In genomic region chr16:69204106-69204655, GRCh38 we compare ENCODE assay signal across 12 cellular contexts. TPM values are rescaled to one million over a fixed set of nuclear protein-coding genes. Genes with fewer than 3 reads are reported as not detected.
DNase-seq lines count a peak whose midpoint lies in the region; ATAC-seq and TF ChIP-seq lines count a peak whose summit lies in the region.
"Had no signal": no experiment of that assay in that cellular context is flagged by ENCODE, and none has a peak within 500 bp of the region (broad histone marks: within the 10 kb centered on the region; RNA-seq: fewer than 3 reads in every experiment).

No MANE protein-coding gene starts in this region.

- H3K4me1 ChIP-seq in IMR-90 (ENCODE audit: control insufficient read depth, insufficient read depth, low read length) (peaks cover 22% of the 10 kb centered on the region), body of pancreas (peaks cover 4% of the 10 kb centered on the region), PC-3 (ENCODE audit: insufficient read depth, low read length) (peaks cover 19% of the 10 kb centered on the region)

- 0 out of 2 replicates have a peak overlapping the region, but pooled peaks have one; percentile 14 for H3K14ac ChIP-seq in IMR-90 (replicated peaks; ENCODE audit: low read depth, low read length)

- no peaks in the 10 kb centered on the region for H3K9me2 ChIP-seq in PC-3 (replicated peaks; ENCODE audit: low read length)

- H4K5ac ChIP-seq in IMR-90 (ENCODE audit: low read depth, low read length) = peak overlapping the region; percentile 35; the same call in 1 of the 2 replicates

- H3K23ac ChIP-seq in IMR-90 (ENCODE audit: low read depth, low read length) = no peak overlapping the region

- in situ Hi-C loops in IMR-90 (cut with MboI; ENCODE audit: low sequenced_read_pairs) = no loop called here

- H4K91ac ChIP-seq in IMR-90 (ENCODE audit: insufficient read depth, low read depth, low read length) = no peak overlapping the region

- no peak overlapping the region for H3K4ac ChIP-seq in IMR-90 (ENCODE audit: low read depth, low read length)

- H2BK5ac ChIP-seq in IMR-90 (ENCODE audit: low read depth, low read length, poor library complexity, severe bottlenecking) = peak overlapping the region; percentile 73

- 100% methylated on average over 1 of the region's 3 CpGs; no CpG with 5 or more reads in 1 of the 2 experiments for WGBS in IMR-90 (ENCODE audit: extremely low coverage in 2 of 2, insufficient read length in 1 of 2), 2 experiments
- 88 to 90% methylated on average over 3 of the region's 3 CpGs for WGBS in body of pancreas, 2 donors

- no peak overlapping the region for H2AK5ac ChIP-seq in IMR-90 (ENCODE audit: low read depth, low read length)

- peak overlapping the region; percentile 60; the same call in 1 of the 2 replicates for H3K18ac ChIP-seq in IMR-90 (ENCODE audit: low read depth, low read length)

- BruUV-seq in IMR-90 (replicated peaks; lab: Mats Ljungman, UMichigan) (no TSS peak), PC-3 (replicated peaks; lab: Mats Ljungman, UMichigan) (no TSS peak)

- no peaks in the 10 kb centered on the region for H3K36me3 Mint-ChIP-seq in activated T-helper 17 cell treated with anti-CD3 and anti-CD28 coated beads, Interleukin-2, amount 50 U/mL, for 72 hours (ENCODE audit: low read depth)
- H3K36me3 Mint-ChIP-seq in memory B cell = no peaks in the 10 kb centered on the region

- H2BK120ac ChIP-seq in IMR-90 (ENCODE audit: low read depth, low read length) = no peak overlapping the region

- H3K4me3 ChIP-seq in IMR-90 (ENCODE audit: insufficient read depth, low read depth, low read length) (no peak overlapping the region), body of pancreas (no peak overlapping the region), PC-3 (ENCODE audit: low read length) (no peak overlapping the region), coronary artery (no peak overlapping the region)

- no peak for TF ChIP-seq POLR2A in IMR-90 (IDR thresholded peaks at IDR 0.05; ENCODE audit: low read depth, low read length)
- no peak for TF ChIP-seq POLR2A in body of pancreas (IDR thresholded peaks at IDR 0.05)

- TF ChIP-seq RAD21 in IMR-90 (IDR thresholded peaks at IDR 0.05; ENCODE audit: low read length) = no peak

- peaks cover 10 to 77% of the 10 kb centered on the region in 2 experiments for H3K79me1 ChIP-seq in IMR-90 (ENCODE audit: low read depth in 1 of 2, low read length in 2 of 2)

- H4K20me1 ChIP-seq in IMR-90 (ENCODE audit: insufficient read depth, low read length) (peaks cover 40% of the 10 kb centered on the region; the same call in 1 of the 2 replicates), PC-3 (ENCODE audit: low read length) (peaks cover 1% of the 10 kb centered on the region; the same call in 1 of the 2 replicates)

- H3K4me1 Mint-ChIP-seq in activated T-helper 17 cell treated with anti-CD3 and anti-CD28 coated beads, Interleukin-2, amount 50 U/mL, for 72 hours = peaks cover 14% of the 10 kb centered on the region
- peaks cover 9% of the 10 kb centered on the region for H3K4me1 Mint-ChIP-seq in memory B cell

- H3K9ac ChIP-seq in IMR-90 (ENCODE audit: low read depth, low read length) (peak overlapping the region; percentile 13; the same call in 1 of the 2 replicates), PC-3 (ENCODE audit: low read length) (no peak overlapping the region)

- no peaks in the 10 kb centered on the region for H3K9me3 Mint-ChIP-seq in activated T-helper 17 cell treated with anti-CD3 and anti-CD28 coated beads, Interleukin-2, amount 50 U/mL, for 72 hours
- no peaks in the 10 kb centered on the region for H3K9me3 Mint-ChIP-seq in memory B cell

- H4K8ac ChIP-seq in IMR-90 (ENCODE audit: low read depth in 2 of 2, low read length in 2 of 2) = no peak overlapping the region; a peak in 1 of 4 replicates

- no peak overlapping the region for H2AFZ ChIP-seq in IMR-90 (replicated peaks; ENCODE audit: low read length, poor library complexity)
- H2AFZ ChIP-seq in PC-3 (ENCODE audit: low read length) = no peak overlapping the region

- intact Hi-C loops in IMR-90 (cut with micrococcal nuclease) = no loop called here
- intact Hi-C loops in body of pancreas (cut with DNase I) = no loop called here
- intact Hi-C loops in PC-3 (cut with micrococcal nuclease) = no loop called here

- H3K27ac Mint-ChIP-seq in activated T-helper 17 cell treated with anti-CD3 and anti-CD28 coated beads, Interleukin-2, amount 50 U/mL, for 72 hours = peak overlapping the region; percentile 44
- H3K27ac Mint-ChIP-seq in memory B cell = no peak overlapping the region

- no peak overlapping the region for H2AK9ac ChIP-seq in IMR-90 (replicated peaks; ENCODE audit: low read depth, low read length, poor library complexity)

- H3K4me2 ChIP-seq in IMR-90 (ENCODE audit: low read depth, low read length) (peak overlapping the region; percentile 70; the same call in 1 of the 2 replicates), PC-3 (ENCODE audit: low read length) (no peak overlapping the region)

- DNase-seq in Ammon's horn (ENCODE audit: low spot score) = peak; percentile 11
- no peak for DNase-seq in IMR-90
- no peak for DNase-seq in memory B cell (ENCODE audit: low spot score in 2 of 2)
- no peak for DNase-seq in body of pancreas
- no peak for DNase-seq in PC-3
- DNase-seq in DMS114 treated with DMSO at 0.1 percent for 48 hours (lab: John Stamatoyannopoulos, UW; ENCODE audit: unreplicated experiment) = no peak
- DNase-seq in coronary artery (ENCODE audit: low spot score) = no peak
- DNase-seq: NCI-H146; NCI-H69; posterior cingulate gyrus; stimulated activated CD4-positive, alpha-beta T cell treated with anti-CD3 and anti-CD28 coated beads, Interleukin-2, amount 100 ng/mL, for 48 hours had no signal

- H2BK15ac ChIP-seq in IMR-90 (ENCODE audit: low read depth, low read length) = no peak overlapping the region; the same call in 2 of the 3 replicates

- H3K27ac ChIP-seq in IMR-90 (ENCODE audit: insufficient read depth, low read length) = peak overlapping the region; percentile 44; the same call in 1 of the 2 replicates
- H3K27ac ChIP-seq in body of pancreas = no peak overlapping the region
- no peak overlapping the region for H3K27ac ChIP-seq in PC-3 (ENCODE audit: low read length)
- peak overlapping the region in 1 of 2 donors; percentile 61 for H3K27ac ChIP-seq in coronary artery

- no peaks in the 10 kb centered on the region for H3K36me3 ChIP-seq in IMR-90 (ENCODE audit: control insufficient read depth, insufficient read depth, low read length)
- H3K36me3 ChIP-seq in body of pancreas (replicated peaks in 1 of 2; ENCODE audit: insufficient read depth in 1 of 2, low read depth in 2 of 2) = no peaks in the 10 kb centered on the region
- no peaks in the 10 kb centered on the region for H3K36me3 ChIP-seq in PC-3 (ENCODE audit: low read depth, low read length)

- H3K27me3 Mint-ChIP-seq in activated T-helper 17 cell treated with anti-CD3 and anti-CD28 coated beads, Interleukin-2, amount 50 U/mL, for 72 hours = no peaks in the 10 kb centered on the region
- H3K27me3 Mint-ChIP-seq in memory B cell = no peaks in the 10 kb centered on the region

- no peaks in the 10 kb centered on the region for H3K27me3 ChIP-seq in IMR-90 (ENCODE audit: control insufficient read depth, insufficient read depth, low read length)
- no peaks in the 10 kb centered on the region for H3K27me3 ChIP-seq in body of pancreas
- H3K27me3 ChIP-seq in PC-3 (ENCODE audit: low read length) = no peaks in the 10 kb centered on the region

- CTCF ChIA-PET in IMR-90 (lab: Yijun Ruan, JAX) = no interaction called here
- CTCF ChIA-PET in PC-3 (lab: Charles Lee) = no interaction called here

- dilution Hi-C loops in IMR-90 (cut with HindIII; ENCODE audit: low sequenced_read_pairs, unreplicated experiment) = no loop called here

- H3K56ac ChIP-seq in IMR-90 (ENCODE audit: extremely low read depth, insufficient read depth, low read length) = no peak overlapping the region

- POLR2A ChIA-PET in IMR-90 (lab: Charles Lee; ENCODE audit: unreplicated experiment) = interaction anchor here (0.6 kb wide), 1 partner anchor 602 kb away, joined by 4 read pairs; no protein-coding TSS in a partner anchor
- POLR2A ChIA-PET in PC-3 (lab: Charles Lee; ENCODE audit: unreplicated experiment) = no interaction called here

- no peaks in the 10 kb centered on the region for H3K9me3 ChIP-seq in IMR-90 (ENCODE audit: control insufficient read depth, insufficient read depth, low read length)
- H3K9me3 ChIP-seq in body of pancreas = no peaks in the 10 kb centered on the region
- no peaks in the 10 kb centered on the region for H3K9me3 ChIP-seq in PC-3 (ENCODE audit: low read length)

- H3K79me2 ChIP-seq in PC-3 (ENCODE audit: low read length) = peaks cover 70% of the 10 kb centered on the region

- TF ChIP-seq CTCF in IMR-90 (conservative IDR thresholded peaks at IDR 0.05; ENCODE audit: low read depth, low read length) (no peak), body of pancreas (IDR thresholded peaks at IDR 0.05) (no peak), PC-3 (conservative IDR thresholded peaks at IDR 0.05; ENCODE audit: low read depth, low read length) (no peak), coronary artery (IDR thresholded peaks at IDR 0.05) (no peak)

- ATAC-seq in IMR-90 (ENCODE audit: low read depth) (peak; percentile 21), memory B cell (ENCODE audit: low read depth) (peak; percentile 56), body of pancreas (no peak), PC-3 (no peak)
- ATAC-seq in activated T-helper 17 cell treated with anti-CD3 and anti-CD28 coated beads, Interleukin-2, amount 50 U/mL, for 72 hours (replicated peaks) = no peak

- H3K4me3 Mint-ChIP-seq in activated T-helper 17 cell treated with anti-CD3 and anti-CD28 coated beads, Interleukin-2, amount 50 U/mL, for 72 hours = peak overlapping the region; percentile 40
- H3K4me3 Mint-ChIP-seq in memory B cell = no peak overlapping the region

- H2BK20ac ChIP-seq in IMR-90 (ENCODE audit: low read depth, low read length) = no peak overlapping the region

- peaks cover 8% of the 10 kb centered on the region for H3K9me1 ChIP-seq in IMR-90 (ENCODE audit: insufficient read depth, low read length)

- no peaks in the 10 kb centered on the region for H3F3A ChIP-seq in PC-3 (ENCODE audit: low read length, unreplicated experiment)

TF ChIP-seq in IMR-90, 13 proteins besides CTCF, POLR2A, EP300 and RAD21 (continues in another document):
- no peak for TF ChIP-seq BHLHE40 (IDR thresholded peaks at IDR 0.05; ENCODE audit: low read depth, low read length)
- TF ChIP-seq CHD1 (IDR thresholded peaks at IDR 0.05; ENCODE audit: low read depth, low read length) = no peak
- no peak for TF ChIP-seq FOS (IDR thresholded peaks at IDR 0.05; ENCODE audit: low read depth, low read length)
- no peak for TF ChIP-seq MXI1 (IDR thresholded peaks at IDR 0.05; ENCODE audit: borderline replicate concordance, low read depth, low read length)
- TF ChIP-seq SMC3 (IDR thresholded peaks at IDR 0.05; ENCODE audit: low read depth, low read length) = no peak
- TF ChIP-seq NFE2L2 (IDR thresholded peaks at IDR 0.05; ENCODE audit: low read depth, low read length) = no peak

RNA-seq across cellular contexts. Expression of gene SNTB2, which starts 17.2 kb away (rescaled TPM):
- total RNA-seq in IMR-90 (2012; rRNA removed) (47.5 and 58.0 TPM in 2 replicates), body of pancreas (10 to 100 TPM; 11.2 to 13.5 TPM), PC-3 (2014; rRNA removed) (40.4 and 62.6 TPM in 2 replicates)
- polyA plus RNA-seq in IMR-90 (2012; rRNA removed) = 23.5 and 24.8 TPM in 2 replicates
- polyA plus RNA-seq in IMR-90 (2012; cell fraction: cytosol; rRNA removed) = 7.3 and 30.5 TPM in 2 replicates
- 43.5 and 44.6 TPM in 2 replicates for polyA plus RNA-seq in IMR-90 (2012; cell fraction: nucleus; rRNA removed; ENCODE audit: low replicate concordance)
- 10 to 100 TPM; 21.0 to 22.9 TPM for total RNA-seq in activated T-helper 17 cell treated with anti-CD3 and anti-CD28 coated beads, Interleukin-2, amount 50 U/mL, for 72 hours

Comparison
In these comparisons a context has a peak if more than half of its experiments do, and no peak if none do; other contexts are left out.
1. ATAC-seq: peak in IMR-90 (single experiment) and memory B cell (single experiment); none in activated T-helper 17 cell treated with anti-CD3 and anti-CD28 coated beads, Interleukin-2, amount 50 U/mL, for 72 hours (single experiment), body of pancreas (single experiment) and PC-3 (single experiment).